27 cellular contexts compared by ENCODE assay signal in the genomic region with DNA sequence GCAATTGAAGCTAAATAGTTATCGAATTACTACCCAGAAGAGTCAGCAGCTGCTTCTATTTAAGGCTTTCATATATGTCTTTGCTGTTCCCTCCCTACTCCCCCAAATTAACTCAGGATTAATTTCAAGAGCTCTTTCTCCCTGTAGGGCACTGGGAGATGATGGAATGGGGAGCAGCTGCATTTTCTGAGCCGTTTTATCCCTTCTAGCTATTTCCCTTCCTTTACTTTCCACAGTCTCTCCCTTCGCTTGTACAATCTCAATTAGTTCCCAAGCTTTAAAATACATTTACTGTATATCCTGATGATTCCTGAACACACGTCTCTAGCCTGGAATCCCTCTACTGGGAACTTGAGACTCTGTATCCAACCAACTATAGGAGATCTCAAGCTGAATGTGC. TPM values are rescaled to one million over a fixed set of nuclear protein-coding genes. Genes with fewer than 3 reads are reported as not detected.
"Had no signal": no experiment of that assay in that cellular context is flagged by ENCODE, and none has a peak within 500 bp of the region (broad histone marks: within the 10 kb centered on the region; RNA-seq: fewer than 3 reads in every experiment).

No MANE protein-coding gene starts in this region.

- H3K4me1 Mint-ChIP-seq: activated CD4-positive, alpha-beta T cell treated with anti-CD3 and anti-CD28 coated beads, Interleukin-2, amount 10 ng/mL, durations not matched to agents 7 days and 5 days; activated naive CD8-positive, alpha-beta T cell treated with anti-CD3 and anti-CD28 coated beads, Interleukin-2, amount 50 U/mL, for 24 hours; naive thymus-derived CD8-positive, alpha-beta T cell; stimulated activated effector memory CD8-positive, alpha-beta T cell treated with anti-CD3 and anti-CD28 coated beads, Interleukin-12 subunit alpha, Interleukin-12 subunit beta, amount 100 ng/mL, for 72 hours; stimulated activated naive CD8-positive, alpha-beta T cell treated with anti-CD3 and anti-CD28 coated beads, Interleukin-15, amount 100 ng/mL, for 72 hours had no signal

- H3K9me3 Mint-ChIP-seq: activated CD4-positive, alpha-beta T cell treated with anti-CD3 and anti-CD28 coated beads, Interleukin-2, amount 10 ng/mL, durations not matched to agents 7 days and 5 days; activated naive CD8-positive, alpha-beta T cell treated with anti-CD3 and anti-CD28 coated beads, Interleukin-2, amount 50 U/mL, for 24 hours; activated T-helper 1 cell treated with anti-CD3 and anti-CD28 coated beads, Interleukin-12 subunit alpha, Interleukin-12 subunit beta, Interleukin-2, Interleukin-4 antibody, amounts not matched to agents 30 ng/mL and 10 ng/mL and 1 ng/mL, durations not matched to agents 14 hours and 24 hours and 36 hours; dendritic cell treated with granulocyte-macrophage colony-stimulating factor and Interleukin-4, amounts not matched to agents 40 ng/mL and 50 ng/mL, for 4 days; naive thymus-derived CD8-positive, alpha-beta T cell; stimulated activated effector memory CD8-positive, alpha-beta T cell treated with anti-CD3 and anti-CD28 coated beads, Interleukin-12 subunit alpha, Interleukin-12 subunit beta, amount 100 ng/mL, for 72 hours; stimulated activated naive CD8-positive, alpha-beta T cell treated with anti-CD3 and anti-CD28 coated beads, Interleukin-15, amount 100 ng/mL, for 72 hours; T-helper 2 cell treated with Interferon-gamma antibody and Interleukin-4, amounts not matched to agents 5 μg/mL and 100 μg/mL, for 36 hours had no signal

- DNase-seq: activated CD4-positive, alpha-beta T cell treated with anti-CD3 and anti-CD28 coated beads, Interleukin-2, amount 10 ng/mL, durations not matched to agents 7 days and 5 days; activated CD8-positive, alpha-beta T cell treated with anti-CD3 and anti-CD28 coated beads, Interleukin-2, amount 10 ng/mL, durations not matched to agents 7 days and 5 days; activated gamma-delta T cell; activated naive CD4-positive, alpha-beta T cell treated with anti-CD3 and anti-CD28 coated beads, Interleukin-2, amount 50 U/mL, for 16 hours; activated naive CD8-positive, alpha-beta T cell treated with anti-CD3 and anti-CD28 coated beads, Interleukin-2, amount 50 U/mL, for 24 hours; anterior cingulate cortex; body of pancreas; caudate nucleus; effector CD4-positive, alpha-beta T cell; erythroblast; gastrocnemius medialis; head of caudate nucleus; hypothalamus; left ventricle myocardium inferior; naive thymus-derived CD8-positive, alpha-beta T cell; right lobe of liver; small intestine; stimulated activated CD4-positive, alpha-beta T cell treated with anti-CD3 and anti-CD28 coated beads, Interleukin-2, amount 100 ng/mL, for 24 hours; stimulated activated naive CD8-positive, alpha-beta T cell treated with anti-CD3 and anti-CD28 coated beads, Interleukin-15, amount 100 ng/mL, for 72 hours; tibial artery had no signal

- H3K36me3 Mint-ChIP-seq: naive thymus-derived CD8-positive, alpha-beta T cell; stimulated activated effector memory CD8-positive, alpha-beta T cell treated with anti-CD3 and anti-CD28 coated beads, Interleukin-12 subunit alpha, Interleukin-12 subunit beta, amount 100 ng/mL, for 72 hours had no signal

- H3K36me3 ChIP-seq: gastrocnemius medialis, left ventricle myocardium inferior, neutrophil, right lobe of liver, tibial artery had no signal

- ATAC-seq: activated CD4-positive, CD25-positive, alpha-beta regulatory T cell treated with anti-CD3 and anti-CD28 coated beads, Interleukin-2, amount 50 U/mL, for 24 hours; activated CD8-positive, alpha-beta T cell treated with anti-CD3 and anti-CD28 coated beads, Interleukin-2, amount 10 ng/mL, durations not matched to agents 7 days and 5 days; activated naive CD8-positive, alpha-beta T cell treated with anti-CD3 and anti-CD28 coated beads, Interleukin-2, amount 50 U/mL, for 24 hours; body of pancreas; gastrocnemius medialis; naive thymus-derived CD8-positive, alpha-beta T cell; right lobe of liver; stimulated activated effector memory CD8-positive, alpha-beta T cell treated with anti-CD3 and anti-CD28 coated beads, Interleukin-12 subunit alpha, Interleukin-12 subunit beta, amount 100 ng/mL, for 72 hours; stimulated activated naive CD8-positive, alpha-beta T cell treated with anti-CD3 and anti-CD28 coated beads, Interleukin-15, amount 100 ng/mL, for 72 hours had no signal

- H3K4me3 Mint-ChIP-seq: activated CD4-positive, alpha-beta T cell treated with anti-CD3 and anti-CD28 coated beads, Interleukin-2, amount 10 ng/mL, durations not matched to agents 7 days and 5 days; activated CD8-positive, alpha-beta T cell treated with anti-CD3 and anti-CD28 coated beads, Interleukin-2, amount 10 ng/mL, durations not matched to agents 7 days and 5 days; activated naive CD8-positive, alpha-beta T cell treated with anti-CD3 and anti-CD28 coated beads, Interleukin-2, amount 50 U/mL, for 24 hours; activated T-helper 1 cell treated with anti-CD3 and anti-CD28 coated beads, Interleukin-12 subunit alpha, Interleukin-12 subunit beta, Interleukin-2, Interleukin-4 antibody, amounts not matched to agents 30 ng/mL and 10 ng/mL and 1 ng/mL, durations not matched to agents 14 hours and 24 hours and 36 hours; dendritic cell treated with granulocyte-macrophage colony-stimulating factor and Interleukin-4, amounts not matched to agents 40 ng/mL and 50 ng/mL, for 4 days; naive thymus-derived CD8-positive, alpha-beta T cell; stimulated activated effector memory CD8-positive, alpha-beta T cell treated with anti-CD3 and anti-CD28 coated beads, Interleukin-12 subunit alpha, Interleukin-12 subunit beta, amount 100 ng/mL, for 72 hours; stimulated activated naive CD8-positive, alpha-beta T cell treated with anti-CD3 and anti-CD28 coated beads, Interleukin-15, amount 100 ng/mL, for 72 hours; T-helper 2 cell treated with Interferon-gamma antibody and Interleukin-4, amounts not matched to agents 5 μg/mL and 100 μg/mL, for 36 hours had no signal

- H3K9me3 ChIP-seq: body of pancreas, gastrocnemius medialis, left ventricle myocardium inferior, neutrophil, right lobe of liver, tibial artery had no signal

- H3K27ac ChIP-seq: body of pancreas, gastrocnemius medialis, left ventricle myocardium inferior, neutrophil, right lobe of liver, tibial artery, VCaP had no signal

- H3K4me1 ChIP-seq: body of pancreas, gastrocnemius medialis, left ventricle myocardium inferior, right lobe of liver, tibial artery had no signal

- H3K27ac Mint-ChIP-seq: activated CD4-positive, alpha-beta T cell treated with anti-CD3 and anti-CD28 coated beads, Interleukin-2, amount 10 ng/mL, durations not matched to agents 7 days and 5 days; activated CD8-positive, alpha-beta T cell treated with anti-CD3 and anti-CD28 coated beads, Interleukin-2, amount 10 ng/mL, durations not matched to agents 7 days and 5 days; activated naive CD8-positive, alpha-beta T cell treated with anti-CD3 and anti-CD28 coated beads, Interleukin-2, amount 50 U/mL, for 24 hours; activated T-helper 1 cell treated with anti-CD3 and anti-CD28 coated beads, Interleukin-12 subunit alpha, Interleukin-12 subunit beta, Interleukin-2, Interleukin-4 antibody, amounts not matched to agents 30 ng/mL and 10 ng/mL and 1 ng/mL, durations not matched to agents 14 hours and 24 hours and 36 hours; dendritic cell treated with granulocyte-macrophage colony-stimulating factor and Interleukin-4, amounts not matched to agents 40 ng/mL and 50 ng/mL, for 4 days; naive thymus-derived CD8-positive, alpha-beta T cell; stimulated activated effector memory CD8-positive, alpha-beta T cell treated with anti-CD3 and anti-CD28 coated beads, Interleukin-12 subunit alpha, Interleukin-12 subunit beta, amount 100 ng/mL, for 72 hours; stimulated activated naive CD8-positive, alpha-beta T cell treated with anti-CD3 and anti-CD28 coated beads, Interleukin-15, amount 100 ng/mL, for 72 hours; T-helper 2 cell treated with Interferon-gamma antibody and Interleukin-4, amounts not matched to agents 5 μg/mL and 100 μg/mL, for 36 hours had no signal

- H3K4me3 ChIP-seq: body of pancreas, gastrocnemius medialis, left ventricle myocardium inferior, right lobe of liver, tibial artery had no signal

- H3K27me3 ChIP-seq: body of pancreas, gastrocnemius medialis, right lobe of liver, tibial artery had no signal

RNA-seq across cellular contexts. Expression of a gene that starts 19.8 kb away (rescaled TPM):
- total RNA-seq: activated CD4-positive, alpha-beta T cell treated with anti-CD3 and anti-CD28 coated beads, Interleukin-2, amount 10 ng/mL, durations not matched to agents 7 days and 5 days; activated CD8-positive, alpha-beta T cell treated with anti-CD3 and anti-CD28 coated beads, Interleukin-2, amount 10 ng/mL, durations not matched to agents 7 days and 5 days; activated T-helper 1 cell treated with anti-CD3 and anti-CD28 coated beads, Interleukin-12 subunit alpha, Interleukin-12 subunit beta, Interleukin-2, Interleukin-4 antibody, amounts not matched to agents 30 ng/mL and 10 ng/mL and 1 ng/mL, durations not matched to agents 14 hours and 24 hours and 36 hours; naive thymus-derived CD8-positive, alpha-beta T cell had no signal
- polyA plus RNA-seq: naive thymus-derived CD8-positive, alpha-beta T cell had no signal
